In genomic region chr6:167537816-167538215, GRCh38 we compare ENCODE assay signal across 39 cellular contexts.
"Had no signal": no experiment of that assay in that cellular context is flagged by ENCODE, and none has a peak within 500 bp of the region (broad histone marks: within the 10 kb centered on the region; RNA-seq: fewer than 3 reads in every experiment).

No MANE protein-coding gene starts in this region.

- H3K36me3 Mint-ChIP-seq: activated CD4-positive, alpha-beta memory T cell treated with anti-CD3 and anti-CD28 coated beads for 36 hours; activated naive CD4-positive, alpha-beta T cell treated with anti-CD3 and anti-CD28 coated beads, Interleukin-2, amount 50 U/mL, for 72 hours; activated naive CD8-positive, alpha-beta T cell treated with anti-CD3 and anti-CD28 coated beads for 36 hours had no signal

- H3K9me3 Mint-ChIP-seq: activated CD4-positive, alpha-beta T cell treated with anti-CD3 and anti-CD28 coated beads, Interleukin-2, amount 10 ng/mL, durations not matched to agents 24 days and 14 days; activated T-helper 17 cell treated with anti-CD3 and anti-CD28 coated beads, Interleukin-2, amount 50 U/mL, for 72 hours; central memory CD8-positive, alpha-beta T cell had no signal

- H3K9me3 ChIP-seq: adrenal gland, body of pancreas had no signal

- H3K27ac Mint-ChIP-seq: activated B cell treated with CpG ODN at 0.5 μM for 24 hours; activated CD4-positive, alpha-beta memory T cell treated with anti-CD3 and anti-CD28 coated beads for 36 hours; activated CD4-positive, alpha-beta T cell treated with anti-CD3 and anti-CD28 coated beads, Interleukin-2, amount 10 ng/mL, durations not matched to agents 24 days and 14 days; activated CD8-positive, alpha-beta T cell treated with anti-CD3 and anti-CD28 coated beads for 36 hours; activated naive CD4-positive, alpha-beta T cell treated with anti-CD3 and anti-CD28 coated beads for 36 hours; activated naive CD4-positive, alpha-beta T cell treated with anti-CD3 and anti-CD28 coated beads, Interleukin-2, amount 50 U/mL, for 72 hours; activated naive CD8-positive, alpha-beta T cell treated with anti-CD3 and anti-CD28 coated beads for 36 hours; activated T-cell treated with anti-CD3 and anti-CD28 coated beads, Interleukin-2, amount 50 U/mL, for 72 hours; activated T-helper 1 cell treated with anti-CD3 and anti-CD28 coated beads, Interleukin-12 subunit alpha, Interleukin-12 subunit beta, Interleukin-2, Interleukin-4 antibody, amounts not matched to agents 30 ng/mL and 10 ng/mL and 1 ng/mL, durations not matched to agents 14 hours and 24 hours and 36 hours; activated T-helper 17 cell treated with anti-CD3 and anti-CD28 coated beads, Interleukin-2, amount 50 U/mL, for 72 hours; T-helper 1 cell treated with Interleukin-12 subunit alpha and Interleukin-12 subunit beta and Interleukin-4 antibody, amounts not matched to agents 30 μg/mL and 1 μg/mL, for 36 hours; T-helper 2 cell treated with Interferon-gamma antibody and Interleukin-4, amounts not matched to agents 5 μg/mL and 100 μg/mL, for 36 hours had no signal

- H3K36me3 ChIP-seq: adrenal gland, cardiac muscle cell had no signal

- H3K4me3 Mint-ChIP-seq: activated B cell treated with CpG ODN at 0.5 μM for 24 hours; activated CD4-positive, alpha-beta memory T cell treated with anti-CD3 and anti-CD28 coated beads for 36 hours; activated CD4-positive, alpha-beta T cell treated with anti-CD3 and anti-CD28 coated beads, Interleukin-2, amount 10 ng/mL, durations not matched to agents 24 days and 14 days; activated CD8-positive, alpha-beta T cell treated with anti-CD3 and anti-CD28 coated beads for 36 hours; activated naive CD4-positive, alpha-beta T cell treated with anti-CD3 and anti-CD28 coated beads for 36 hours; activated naive CD8-positive, alpha-beta T cell treated with anti-CD3 and anti-CD28 coated beads for 36 hours; activated T-cell treated with anti-CD3 and anti-CD28 coated beads, Interleukin-2, amount 50 U/mL, for 4 hours; activated T-cell treated with anti-CD3 and anti-CD28 coated beads, Interleukin-2, amount 50 U/mL, for 72 hours; activated T-helper 1 cell treated with anti-CD3 and anti-CD28 coated beads, Interleukin-12 subunit alpha, Interleukin-12 subunit beta, Interleukin-2, Interleukin-4 antibody, amounts not matched to agents 30 ng/mL and 10 ng/mL and 1 ng/mL, durations not matched to agents 14 hours and 24 hours and 36 hours; activated T-helper 17 cell treated with anti-CD3 and anti-CD28 coated beads, Interleukin-2, amount 50 U/mL, for 72 hours; central memory CD8-positive, alpha-beta T cell; T-helper 1 cell treated with Interleukin-12 subunit alpha and Interleukin-12 subunit beta and Interleukin-4 antibody, amounts not matched to agents 30 μg/mL and 1 μg/mL, for 36 hours; T-helper 2 cell treated with Interferon-gamma antibody and Interleukin-4, amounts not matched to agents 5 μg/mL and 100 μg/mL, for 36 hours had no signal

- H3K27me3 ChIP-seq: adrenal gland, body of pancreas, cardiac muscle cell had no signal

- H3K4me1 ChIP-seq: adrenal gland had no signal

- H3K4me1 Mint-ChIP-seq: activated B cell treated with CpG ODN at 0.5 μM for 24 hours; activated CD4-positive, alpha-beta T cell treated with anti-CD3 and anti-CD28 coated beads, Interleukin-2, amount 10 ng/mL, durations not matched to agents 24 days and 14 days; activated naive CD8-positive, alpha-beta T cell treated with anti-CD3 and anti-CD28 coated beads for 36 hours; activated T-helper 17 cell treated with anti-CD3 and anti-CD28 coated beads, Interleukin-2, amount 50 U/mL, for 72 hours; central memory CD8-positive, alpha-beta T cell had no signal

- ATAC-seq: activated CD8-positive, alpha-beta T cell treated with anti-CD3 and anti-CD28 coated beads for 36 hours; activated naive CD4-positive, alpha-beta T cell treated with anti-CD3 and anti-CD28 coated beads, Interleukin-2, amount 50 U/mL, for 72 hours; activated T-cell treated with anti-CD3 and anti-CD28 coated beads, Interleukin-2, amount 50 U/mL, for 4 hours; activated T-cell treated with anti-CD3 and anti-CD28 coated beads, Interleukin-2, amount 50 U/mL, for 72 hours; activated T-helper 17 cell treated with anti-CD3 and anti-CD28 coated beads, Interleukin-2, amount 50 U/mL, for 72 hours; body of pancreas had no signal

- DNase-seq: activated B cell treated with CpG ODN at 0.5 μM for 24 hours; activated CD4-positive, alpha-beta memory T cell treated with anti-CD3 and anti-CD28 coated beads for 36 hours; activated CD4-positive, alpha-beta T cell treated with anti-CD3 and anti-CD28 coated beads for 4 hours; activated CD4-positive, alpha-beta T cell treated with anti-CD3 and anti-CD28 coated beads, Interleukin-2, amount 10 ng/mL, durations not matched to agents 24 days and 14 days; activated CD4-positive, alpha-beta T cell treated with anti-CD3 and anti-CD28 coated beads, Interleukin-2, amount 50 U/mL, for 1 hour; activated CD4-positive, alpha-beta T cell treated with anti-CD3 and anti-CD28 coated beads, Interleukin-2, amount 50 U/mL, for 4 hours; activated CD4-positive, CD25-positive, alpha-beta regulatory T cell treated with anti-CD3 and anti-CD28 coated beads, Interleukin-2, amount 50 U/mL, for 72 hours; activated CD8-positive, alpha-beta memory T cell treated with anti-CD3 and anti-CD28 coated beads, Interleukin-2, amount 50 U/mL, for 4 hours; activated CD8-positive, alpha-beta T cell treated with anti-CD3 and anti-CD28 coated beads for 36 hours; activated effector memory CD4-positive, alpha-beta T cell treated with anti-CD3 and anti-CD28 coated beads, Interleukin-2, amount 50 U/mL, for 16 hours; activated gamma-delta T cell treated with Interleukin-2 at 50 U/mL for 16 hours; activated naive CD4-positive, alpha-beta T cell; activated naive CD4-positive, alpha-beta T cell treated with anti-CD3 and anti-CD28 coated beads for 36 hours; activated naive CD4-positive, alpha-beta T cell treated with anti-CD3 and anti-CD28 coated beads, Interleukin-2, amount 50 U/mL, for 16 hours; activated naive CD8-positive, alpha-beta T cell treated with anti-CD3 and anti-CD28 coated beads for 36 hours; activated T-cell treated with anti-CD3 and anti-CD28 coated beads for 4 hours; activated T-cell treated with anti-CD3 and anti-CD28 coated beads, Interleukin-2, amount 50 U/mL, for 1 hour; activated T-cell treated with anti-CD3 and anti-CD28 coated beads, Interleukin-2, amount 50 U/mL, for 4 hours; activated T-cell treated with anti-CD3 and anti-CD28 coated beads, Interleukin-2, amount 50 U/mL, for 72 hours; amniotic stem cell; aorta; body of pancreas; caudate nucleus; cerebellar nuclear complex; T-helper 1 cell; T-helper 2 cell; T-helper 9 cell had no signal

- H3K4me3 ChIP-seq: adrenal gland, body of pancreas, cardiac muscle cell had no signal

- FAIRE-seq: astrocyte, bronchial epithelial cell, TTC549 had no signal

- H3K27me3 Mint-ChIP-seq: activated CD4-positive, alpha-beta T cell treated with anti-CD3 and anti-CD28 coated beads, Interleukin-2, amount 10 ng/mL, durations not matched to agents 24 days and 14 days had no signal

- H3K27ac ChIP-seq: adrenal gland, body of pancreas, cardiac muscle cell, VCaP had no signal
